ENCODE assay signal across 19 cellular contexts in the genomic region with DNA sequence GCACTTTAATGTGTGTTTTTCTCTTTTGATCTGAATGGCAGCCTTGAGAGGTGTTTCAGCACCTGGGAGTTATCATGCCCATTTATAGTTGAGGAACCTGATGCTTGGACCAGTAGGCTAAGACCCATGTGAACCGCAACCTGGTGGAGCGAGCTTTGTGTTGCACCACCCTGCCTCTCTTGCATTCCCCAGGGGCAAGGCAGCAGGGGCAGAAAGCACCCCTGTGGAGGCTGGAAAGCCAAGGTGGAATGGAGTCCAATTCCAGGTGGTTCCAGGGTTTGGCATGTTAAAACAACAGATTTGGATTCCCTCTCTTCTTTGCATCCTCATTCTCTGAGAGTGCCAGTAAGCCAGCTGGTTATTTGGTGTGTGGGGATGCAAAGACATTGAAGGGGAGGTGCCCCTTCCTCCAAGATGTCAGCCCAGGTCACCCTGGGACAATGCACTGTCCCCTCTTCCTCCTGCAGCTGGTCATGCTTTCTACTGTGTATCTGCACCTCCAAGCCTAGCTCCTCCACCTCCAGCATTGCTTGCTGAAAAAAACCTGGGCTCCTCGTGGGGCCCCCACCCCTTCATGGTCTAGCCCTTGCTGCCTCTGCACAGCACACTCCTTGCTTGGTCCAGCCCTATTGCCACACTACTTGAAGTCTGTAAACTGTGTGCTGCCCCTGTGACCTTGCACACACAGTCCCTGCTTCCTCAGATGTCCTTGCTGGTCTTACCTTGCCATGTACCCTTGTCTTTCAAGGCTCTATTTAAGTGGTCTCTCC. TPM values are rescaled to one million over a fixed set of nuclear protein-coding genes. Genes with fewer than 3 reads are reported as not detected.
"Had no signal": no experiment of that assay in that cellular context is flagged by ENCODE, and none has a peak within 500 bp of the region (broad histone marks: within the 10 kb centered on the region; RNA-seq: fewer than 3 reads in every experiment).

No MANE protein-coding gene starts in this region.

- H3K36me3 Mint-ChIP-seq: activated naive CD8-positive, alpha-beta T cell treated with anti-CD3 and anti-CD28 coated beads for 36 hours had no signal

- H3K4me1 Mint-ChIP-seq: activated naive CD8-positive, alpha-beta T cell treated with anti-CD3 and anti-CD28 coated beads for 36 hours had no signal

- ATAC-seq: activated T-cell treated with anti-CD3 and anti-CD28 coated beads, Interleukin-2, amount 50 U/mL, for 4 hours; SK-N-SH treated with all-trans-retinoic acid at 6 μM for 48 hours had no signal

- H3K9me3 Mint-ChIP-seq: activated naive CD8-positive, alpha-beta T cell treated with anti-CD3 and anti-CD28 coated beads for 36 hours; activated T-cell treated with anti-CD3 and anti-CD28 coated beads, Interleukin-2, amount 50 U/mL, for 4 hours had no signal

- DNase-seq: activated CD4-positive, alpha-beta T cell treated with anti-CD3 and anti-CD28 coated beads for 1 hour; activated CD4-positive, alpha-beta T cell treated with anti-CD3 and anti-CD28 coated beads, Interleukin-2, amount 50 U/mL, for 4 hours; activated gamma-delta T cell; activated naive CD8-positive, alpha-beta T cell treated with anti-CD3 and anti-CD28 coated beads for 36 hours; activated T-cell treated with anti-CD3 and anti-CD28 coated beads, Interleukin-2, amount 50 U/mL, for 4 hours; brain microvascular endothelial cell; dermis blood vessel endothelial cell; erythroblast; gastrocnemius medialis; heart right ventricle; mammary epithelial cell; mucosa of descending colon; stimulated activated CD4-positive, alpha-beta T cell treated with anti-CD3 and anti-CD28 coated beads, Interleukin-2, amount 100 ng/mL, for 48 hours; stimulated activated naive CD4-positive, alpha-beta T cell; transverse colon had no signal

- H3K27ac ChIP-seq: brain microvascular endothelial cell, gastrocnemius medialis, heart right ventricle, parathyroid adenoma, transverse colon, VCaP had no signal

- H3K27ac Mint-ChIP-seq: activated naive CD8-positive, alpha-beta T cell treated with anti-CD3 and anti-CD28 coated beads for 36 hours had no signal

- H3K4me3 Mint-ChIP-seq: activated naive CD8-positive, alpha-beta T cell treated with anti-CD3 and anti-CD28 coated beads for 36 hours; activated T-cell treated with anti-CD3 and anti-CD28 coated beads, Interleukin-2, amount 50 U/mL, for 4 hours had no signal

RNA-seq across cellular contexts. Expression of a gene that starts 5.6 kb away (rescaled TPM):
- total RNA-seq: renal cortical epithelial cell had no signal
